ENCODE assay signal across 1 cellular context in the genomic region with DNA sequence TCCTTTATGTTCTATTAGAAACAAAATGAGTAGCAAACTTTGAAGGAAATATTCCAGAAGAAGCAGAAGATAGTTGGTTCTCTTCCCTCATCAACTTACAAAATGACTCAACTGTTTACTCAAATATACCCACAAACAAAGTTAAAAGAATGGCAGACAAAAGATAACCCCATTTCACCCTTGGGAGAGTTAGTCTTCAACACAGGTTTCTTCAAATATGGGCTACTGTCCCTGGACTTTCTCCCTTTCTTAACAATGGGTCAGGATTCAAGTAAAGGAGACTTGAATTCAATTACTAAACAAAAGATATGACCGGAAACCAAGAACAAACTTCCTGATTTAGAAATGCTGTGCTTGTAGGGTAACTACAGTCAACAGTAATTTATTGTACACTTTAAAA.
TF ChIP-seq lines count a peak whose summit lies in the region.

No MANE protein-coding gene starts in this region.

TF ChIP-seq in HepG2, 621 proteins besides CTCF, POLR2A, EP300 and RAD21 (continues in another document):
- TF ChIP-seq ZNF180 (CRISPR knock-in tag; IDR thresholded peaks at IDR 0.05; ENCODE audit: borderline replicate concordance, low read depth), result no peak
- TF ChIP-seq, protein P1, sequence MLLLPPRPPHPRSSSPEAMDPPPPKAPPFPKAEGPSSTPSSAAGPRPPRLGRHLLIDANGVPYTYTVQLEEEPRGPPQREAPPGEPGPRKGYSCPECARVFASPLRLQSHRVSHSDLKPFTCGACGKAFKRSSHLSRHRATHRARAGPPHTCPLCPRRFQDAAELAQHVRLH (CRISPR knock-in tag; IDR thresholded peaks at IDR 0.05; ENCODE audit: borderline replicate concordance, low read depth), result no peak
- TF ChIP-seq, protein P2, sequence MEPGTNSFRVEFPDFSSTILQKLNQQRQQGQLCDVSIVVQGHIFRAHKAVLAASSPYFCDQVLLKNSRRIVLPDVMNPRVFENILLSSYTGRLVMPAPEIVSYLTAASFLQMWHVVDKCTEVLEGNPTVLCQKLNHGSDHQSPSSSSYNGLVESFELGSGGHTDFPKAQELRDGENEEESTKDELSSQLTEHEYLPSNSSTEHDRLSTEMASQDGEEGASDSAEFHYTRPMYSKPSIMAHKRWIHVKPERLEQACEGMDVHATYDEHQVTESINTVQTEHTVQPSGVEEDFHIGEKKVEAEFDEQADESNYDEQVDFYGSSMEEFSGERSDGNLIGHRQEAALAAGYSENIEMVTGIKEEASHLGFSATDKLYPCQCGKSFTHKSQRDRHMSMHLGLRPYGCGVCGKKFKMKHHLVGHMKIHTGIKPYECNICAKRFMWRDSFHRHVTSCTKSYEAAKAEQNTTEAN (CRISPR knock-in tag; conservative IDR thresholded peaks at IDR 0.05), result no peak
- no peak for TF ChIP-seq ZNF775 (CRISPR knock-in tag; IDR thresholded peaks at IDR 0.05; ENCODE audit: borderline replicate concordance)
- TF ChIP-seq NPAS2 (CRISPR knock-in tag; IDR thresholded peaks at IDR 0.05; ENCODE audit: borderline replicate concordance), result no peak
- TF ChIP-seq MEF2D (CRISPR knock-in tag; IDR thresholded peaks at IDR 0.05), result no peak
- no peak for TF ChIP-seq NR2F1 (CRISPR knock-in tag; IDR thresholded peaks at IDR 0.05)
- TF ChIP-seq CHD2 (IDR thresholded peaks at IDR 0.05; ENCODE audit: low read depth, low read length), result no peak
- TF ChIP-seq NAIF1 (CRISPR knock-in tag; IDR thresholded peaks at IDR 0.05; ENCODE audit: borderline replicate concordance), result no peak
- no peak for TF ChIP-seq ZNF343 (CRISPR knock-in tag; IDR thresholded peaks at IDR 0.05)
- no peak for TF ChIP-seq AGO2 (optimal IDR thresholded peaks at IDR 0.05; ENCODE audit: low read depth, low read length)
- no peak for TF ChIP-seq PHF8 (CRISPR knock-in tag; IDR thresholded peaks at IDR 0.05)
- TF ChIP-seq, protein P3, sequence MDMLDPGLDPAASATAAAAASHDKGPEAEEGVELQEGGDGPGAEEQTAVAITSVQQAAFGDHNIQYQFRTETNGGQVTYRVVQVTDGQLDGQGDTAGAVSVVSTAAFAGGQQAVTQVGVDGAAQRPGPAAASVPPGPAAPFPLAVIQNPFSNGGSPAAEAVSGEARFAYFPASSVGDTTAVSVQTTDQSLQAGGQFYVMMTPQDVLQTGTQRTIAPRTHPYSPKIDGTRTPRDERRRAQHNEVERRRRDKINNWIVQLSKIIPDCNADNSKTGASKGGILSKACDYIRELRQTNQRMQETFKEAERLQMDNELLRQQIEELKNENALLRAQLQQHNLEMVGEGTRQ (IDR thresholded peaks at IDR 0.05; ENCODE audit: low read depth, low read length), result no peak
- TF ChIP-seq, protein P3 (CRISPR knock-in tag; IDR thresholded peaks at IDR 0.05; ENCODE audit: borderline replicate concordance), result no peak
- no peak for TF ChIP-seq ZNF549 (CRISPR knock-in tag; IDR thresholded peaks at IDR 0.05)
- TF ChIP-seq HNRNPUL1 (IDR thresholded peaks at IDR 0.05; ENCODE audit: low read depth, low read length), result no peak
- TF ChIP-seq, protein P4, sequence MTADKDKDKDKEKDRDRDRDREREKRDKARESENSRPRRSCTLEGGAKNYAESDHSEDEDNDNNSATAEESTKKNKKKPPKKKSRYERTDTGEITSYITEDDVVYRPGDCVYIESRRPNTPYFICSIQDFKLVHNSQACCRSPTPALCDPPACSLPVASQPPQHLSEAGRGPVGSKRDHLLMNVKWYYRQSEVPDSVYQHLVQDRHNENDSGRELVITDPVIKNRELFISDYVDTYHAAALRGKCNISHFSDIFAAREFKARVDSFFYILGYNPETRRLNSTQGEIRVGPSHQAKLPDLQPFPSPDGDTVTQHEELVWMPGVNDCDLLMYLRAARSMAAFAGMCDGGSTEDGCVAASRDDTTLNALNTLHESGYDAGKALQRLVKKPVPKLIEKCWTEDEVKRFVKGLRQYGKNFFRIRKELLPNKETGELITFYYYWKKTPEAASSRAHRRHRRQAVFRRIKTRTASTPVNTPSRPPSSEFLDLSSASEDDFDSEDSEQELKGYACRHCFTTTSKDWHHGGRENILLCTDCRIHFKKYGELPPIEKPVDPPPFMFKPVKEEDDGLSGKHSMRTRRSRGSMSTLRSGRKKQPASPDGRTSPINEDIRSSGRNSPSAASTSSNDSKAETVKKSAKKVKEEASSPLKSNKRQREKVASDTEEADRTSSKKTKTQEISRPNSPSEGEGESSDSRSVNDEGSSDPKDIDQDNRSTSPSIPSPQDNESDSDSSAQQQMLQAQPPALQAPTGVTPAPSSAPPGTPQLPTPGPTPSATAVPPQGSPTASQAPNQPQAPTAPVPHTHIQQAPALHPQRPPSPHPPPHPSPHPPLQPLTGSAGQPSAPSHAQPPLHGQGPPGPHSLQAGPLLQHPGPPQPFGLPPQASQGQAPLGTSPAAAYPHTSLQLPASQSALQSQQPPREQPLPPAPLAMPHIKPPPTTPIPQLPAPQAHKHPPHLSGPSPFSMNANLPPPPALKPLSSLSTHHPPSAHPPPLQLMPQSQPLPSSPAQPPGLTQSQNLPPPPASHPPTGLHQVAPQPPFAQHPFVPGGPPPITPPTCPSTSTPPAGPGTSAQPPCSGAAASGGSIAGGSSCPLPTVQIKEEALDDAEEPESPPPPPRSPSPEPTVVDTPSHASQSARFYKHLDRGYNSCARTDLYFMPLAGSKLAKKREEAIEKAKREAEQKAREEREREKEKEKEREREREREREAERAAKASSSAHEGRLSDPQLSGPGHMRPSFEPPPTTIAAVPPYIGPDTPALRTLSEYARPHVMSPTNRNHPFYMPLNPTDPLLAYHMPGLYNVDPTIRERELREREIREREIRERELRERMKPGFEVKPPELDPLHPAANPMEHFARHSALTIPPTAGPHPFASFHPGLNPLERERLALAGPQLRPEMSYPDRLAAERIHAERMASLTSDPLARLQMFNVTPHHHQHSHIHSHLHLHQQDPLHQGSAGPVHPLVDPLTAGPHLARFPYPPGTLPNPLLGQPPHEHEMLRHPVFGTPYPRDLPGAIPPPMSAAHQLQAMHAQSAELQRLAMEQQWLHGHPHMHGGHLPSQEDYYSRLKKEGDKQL (CRISPR knock-in tag; IDR thresholded peaks at IDR 0.05; ENCODE audit: low read depth), result no peak
- TF ChIP-seq GATAD2A (CRISPR knock-in tag; IDR thresholded peaks at IDR 0.05), result 0 out of 2 replicates have a peak, but pooled peaks have one; percentile 18
- TF ChIP-seq SOX6 (IDR thresholded peaks at IDR 0.05), result no peak
- TF ChIP-seq SOX6 (CRISPR knock-in tag; IDR thresholded peaks at IDR 0.05), result peak; percentile 27; the same call in 1 of the 2 replicates
- TF ChIP-seq, protein P5, sequence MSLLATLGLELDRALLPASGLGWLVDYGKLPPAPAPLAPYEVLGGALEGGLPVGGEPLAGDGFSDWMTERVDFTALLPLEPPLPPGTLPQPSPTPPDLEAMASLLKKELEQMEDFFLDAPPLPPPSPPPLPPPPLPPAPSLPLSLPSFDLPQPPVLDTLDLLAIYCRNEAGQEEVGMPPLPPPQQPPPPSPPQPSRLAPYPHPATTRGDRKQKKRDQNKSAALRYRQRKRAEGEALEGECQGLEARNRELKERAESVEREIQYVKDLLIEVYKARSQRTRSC (CRISPR knock-in tag; IDR thresholded peaks at IDR 0.05; ENCODE audit: low read depth), result no peak
- TF ChIP-seq WIZ (CRISPR knock-in tag; IDR thresholded peaks at IDR 0.05), result no peak
- peak; percentile 39; the same call in 1 of the 2 replicates for TF ChIP-seq SOX5 (CRISPR knock-in tag; IDR thresholded peaks at IDR 0.05; ENCODE audit: borderline replicate concordance)
- TF ChIP-seq HNRNPH1 (optimal IDR thresholded peaks at IDR 0.05; ENCODE audit: low read depth, low read length), result no peak
- TF ChIP-seq, protein P6, sequence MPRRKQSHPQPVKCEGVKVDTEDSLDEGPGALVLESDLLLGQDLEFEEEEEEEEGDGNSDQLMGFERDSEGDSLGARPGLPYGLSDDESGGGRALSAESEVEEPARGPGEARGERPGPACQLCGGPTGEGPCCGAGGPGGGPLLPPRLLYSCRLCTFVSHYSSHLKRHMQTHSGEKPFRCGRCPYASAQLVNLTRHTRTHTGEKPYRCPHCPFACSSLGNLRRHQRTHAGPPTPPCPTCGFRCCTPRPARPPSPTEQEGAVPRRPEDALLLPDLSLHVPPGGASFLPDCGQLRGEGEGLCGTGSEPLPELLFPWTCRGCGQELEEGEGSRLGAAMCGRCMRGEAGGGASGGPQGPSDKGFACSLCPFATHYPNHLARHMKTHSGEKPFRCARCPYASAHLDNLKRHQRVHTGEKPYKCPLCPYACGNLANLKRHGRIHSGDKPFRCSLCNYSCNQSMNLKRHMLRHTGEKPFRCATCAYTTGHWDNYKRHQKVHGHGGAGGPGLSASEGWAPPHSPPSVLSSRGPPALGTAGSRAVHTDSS (CRISPR knock-in tag; conservative IDR thresholded peaks at IDR 0.05), result no peak
- no peak for TF ChIP-seq HMG20A (CRISPR knock-in tag; IDR thresholded peaks at IDR 0.05; ENCODE audit: borderline replicate concordance)
- TF ChIP-seq IKZF4 (CRISPR knock-in tag; IDR thresholded peaks at IDR 0.05; ENCODE audit: borderline replicate concordance, low read depth, not compliant biosample characterization), result no peak
- no peak for TF ChIP-seq ZNF337 (CRISPR knock-in tag; IDR thresholded peaks at IDR 0.05; ENCODE audit: borderline replicate concordance, low read depth)
- no peak for TF ChIP-seq NKX3-1 (CRISPR knock-in tag; IDR thresholded peaks at IDR 0.05)
- no peak for TF ChIP-seq ZNF24 (IDR thresholded peaks at IDR 0.05)
- TF ChIP-seq, protein P7, sequence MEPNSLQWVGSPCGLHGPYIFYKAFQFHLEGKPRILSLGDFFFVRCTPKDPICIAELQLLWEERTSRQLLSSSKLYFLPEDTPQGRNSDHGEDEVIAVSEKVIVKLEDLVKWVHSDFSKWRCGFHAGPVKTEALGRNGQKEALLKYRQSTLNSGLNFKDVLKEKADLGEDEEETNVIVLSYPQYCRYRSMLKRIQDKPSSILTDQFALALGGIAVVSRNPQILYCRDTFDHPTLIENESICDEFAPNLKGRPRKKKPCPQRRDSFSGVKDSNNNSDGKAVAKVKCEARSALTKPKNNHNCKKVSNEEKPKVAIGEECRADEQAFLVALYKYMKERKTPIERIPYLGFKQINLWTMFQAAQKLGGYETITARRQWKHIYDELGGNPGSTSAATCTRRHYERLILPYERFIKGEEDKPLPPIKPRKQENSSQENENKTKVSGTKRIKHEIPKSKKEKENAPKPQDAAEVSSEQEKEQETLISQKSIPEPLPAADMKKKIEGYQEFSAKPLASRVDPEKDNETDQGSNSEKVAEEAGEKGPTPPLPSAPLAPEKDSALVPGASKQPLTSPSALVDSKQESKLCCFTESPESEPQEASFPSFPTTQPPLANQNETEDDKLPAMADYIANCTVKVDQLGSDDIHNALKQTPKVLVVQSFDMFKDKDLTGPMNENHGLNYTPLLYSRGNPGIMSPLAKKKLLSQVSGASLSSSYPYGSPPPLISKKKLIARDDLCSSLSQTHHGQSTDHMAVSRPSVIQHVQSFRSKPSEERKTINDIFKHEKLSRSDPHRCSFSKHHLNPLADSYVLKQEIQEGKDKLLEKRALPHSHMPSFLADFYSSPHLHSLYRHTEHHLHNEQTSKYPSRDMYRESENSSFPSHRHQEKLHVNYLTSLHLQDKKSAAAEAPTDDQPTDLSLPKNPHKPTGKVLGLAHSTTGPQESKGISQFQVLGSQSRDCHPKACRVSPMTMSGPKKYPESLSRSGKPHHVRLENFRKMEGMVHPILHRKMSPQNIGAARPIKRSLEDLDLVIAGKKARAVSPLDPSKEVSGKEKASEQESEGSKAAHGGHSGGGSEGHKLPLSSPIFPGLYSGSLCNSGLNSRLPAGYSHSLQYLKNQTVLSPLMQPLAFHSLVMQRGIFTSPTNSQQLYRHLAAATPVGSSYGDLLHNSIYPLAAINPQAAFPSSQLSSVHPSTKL (CRISPR knock-in tag; IDR thresholded peaks at IDR 0.05), result 0 out of 2 replicates have a peak, but pooled peaks have one; percentile 35
- TF ChIP-seq, protein P8, sequence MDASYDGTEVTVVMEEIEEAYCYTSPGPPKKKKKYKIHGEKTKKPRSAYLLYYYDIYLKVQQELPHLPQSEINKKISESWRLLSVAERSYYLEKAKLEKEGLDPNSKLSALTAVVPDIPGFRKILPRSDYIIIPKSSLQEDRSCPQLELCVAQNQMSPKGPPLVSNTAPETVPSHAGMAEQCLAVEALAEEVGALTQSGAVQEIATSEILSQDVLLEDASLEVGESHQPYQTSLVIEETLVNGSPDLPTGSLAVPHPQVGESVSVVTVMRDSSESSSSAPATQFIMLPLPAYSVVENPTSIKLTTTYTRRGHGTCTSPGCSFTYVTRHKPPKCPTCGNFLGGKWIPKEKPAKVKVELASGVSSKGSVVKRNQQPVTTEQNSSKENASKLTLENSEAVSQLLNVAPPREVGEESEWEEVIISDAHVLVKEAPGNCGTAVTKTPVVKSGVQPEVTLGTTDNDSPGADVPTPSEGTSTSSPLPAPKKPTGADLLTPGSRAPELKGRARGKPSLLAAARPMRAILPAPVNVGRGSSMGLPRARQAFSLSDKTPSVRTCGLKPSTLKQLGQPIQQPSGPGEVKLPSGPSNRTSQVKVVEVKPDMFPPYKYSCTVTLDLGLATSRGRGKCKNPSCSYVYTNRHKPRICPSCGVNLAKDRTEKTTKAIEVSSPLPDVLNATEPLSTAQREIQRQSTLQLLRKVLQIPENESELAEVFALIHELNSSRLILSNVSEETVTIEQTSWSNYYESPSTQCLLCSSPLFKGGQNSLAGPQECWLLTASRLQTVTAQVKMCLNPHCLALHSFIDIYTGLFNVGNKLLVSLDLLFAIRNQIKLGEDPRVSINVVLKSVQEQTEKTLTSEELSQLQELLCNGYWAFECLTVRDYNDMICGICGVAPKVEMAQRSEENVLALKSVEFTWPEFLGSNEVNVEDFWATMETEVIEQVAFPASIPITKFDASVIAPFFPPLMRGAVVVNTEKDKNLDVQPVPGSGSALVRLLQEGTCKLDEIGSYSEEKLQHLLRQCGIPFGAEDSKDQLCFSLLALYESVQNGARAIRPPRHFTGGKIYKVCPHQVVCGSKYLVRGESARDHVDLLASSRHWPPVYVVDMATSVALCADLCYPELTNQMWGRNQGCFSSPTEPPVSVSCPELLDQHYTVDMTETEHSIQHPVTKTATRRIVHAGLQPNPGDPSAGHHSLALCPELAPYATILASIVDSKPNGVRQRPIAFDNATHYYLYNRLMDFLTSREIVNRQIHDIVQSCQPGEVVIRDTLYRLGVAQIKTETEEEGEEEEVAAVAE (CRISPR knock-in tag; IDR thresholded peaks at IDR 0.05; ENCODE audit: borderline replicate concordance), result no peak
- TF ChIP-seq RBFOX2 (IDR thresholded peaks at IDR 0.05; ENCODE audit: low read depth, low read length), result no peak
- TF ChIP-seq NRL (CRISPR knock-in tag; IDR thresholded peaks at IDR 0.05; ENCODE audit: borderline replicate concordance), result no peak
- TF ChIP-seq HOXA3 (CRISPR knock-in tag; IDR thresholded peaks at IDR 0.05), result no peak
